Comparison of ENCODE assay signal across 25 cellular contexts in genomic region chr19:43762814-43763213, GRCh38. TPM values are rescaled to one million over a fixed set of nuclear protein-coding genes. Genes with fewer than 3 reads are reported as not detected.
DNase-seq lines count a peak whose midpoint lies in the region; ATAC-seq, FAIRE-seq and TF ChIP-seq lines count a peak whose summit lies in the region.
"Had no signal": no experiment of that assay in that cellular context is flagged by ENCODE, and none has a peak within 500 bp of the region (broad histone marks: within the 10 kb centered on the region; RNA-seq: fewer than 3 reads in every experiment).

No MANE protein-coding gene starts in this region.

- no peak for FAIRE-seq in K562 (lab: Jason Lieb, UNC)
- FAIRE-seq: H1, TTC549 had no signal

- no peak for TF ChIP-seq EP300 in K562 (IDR thresholded peaks at IDR 0.05; ENCODE audit: low read length)

- 67% methylated on average over 3 of the region's 3 CpGs for WGBS in K562 (ENCODE audit: insufficient coverage, low coverage, missing lambda C conversion rate)

- no peaks in the 10 kb centered on the region for H3K27me3 Mint-ChIP-seq in activated naive CD4-positive, alpha-beta T cell treated with anti-CD3 and anti-CD28 coated beads, Interleukin-2, amount 50 U/mL, for 24 hours
- H3K27me3 Mint-ChIP-seq in stimulated activated naive B cell treated with anti-CD40 and anti-IgM and Interleukin-4, amounts not matched to agents 10 μg/mL and 1 μg/mL and 100 μg/mL, for 72 hours = no peaks in the 10 kb centered on the region

- peaks cover 4% of the 10 kb centered on the region for H3K9me1 ChIP-seq in K562 (ENCODE audit: control insufficient read depth, insufficient read depth, low read length)

- H3K4me3 ChIP-seq in K562 = no peak overlapping the region
- H3K4me3 ChIP-seq: gastrocnemius medialis, SK-N-MC had no signal

- POLR2A ChIA-PET in RWPE1 (lab: Yijun Ruan, JAX; ENCODE audit: low non-redundant PET) (no interaction called here), K562 (lab: Yijun Ruan, JAX) (interaction anchor here (0.6 to 6.3 kb wide), 7 partner anchors 8 to 298 kb away, joined by 3 to 50 read pairs (median 4); partner anchors contain the start of gene SMG9)

- intact Hi-C loops in K562 (cut with micrococcal nuclease) = no loop called here

- H4K20me1 ChIP-seq in K562 (replicated peaks; ENCODE audit: control insufficient read depth, insufficient read depth, low read length) = no peaks in the 10 kb centered on the region

- peaks cover 65% of the 10 kb centered on the region for H3K4me1 Mint-ChIP-seq in activated naive CD4-positive, alpha-beta T cell treated with anti-CD3 and anti-CD28 coated beads, Interleukin-2, amount 50 U/mL, for 24 hours
- H3K4me1 Mint-ChIP-seq in stimulated activated naive B cell treated with anti-CD40 and anti-IgM and Interleukin-4, amounts not matched to agents 10 μg/mL and 1 μg/mL and 100 μg/mL, for 72 hours = peaks cover 68 to 88% of the 10 kb centered on the region in 2 donors

- CTCF ChIA-PET in RWPE1 (lab: Yijun Ruan, JAX) (interaction anchor here (0.5 to 1.6 kb wide), 3 partner anchors 22 to 931 kb away, joined by 3 to 11 read pairs (median 3); no protein-coding TSS in a partner anchor), K562 (lab: Yijun Ruan, JAX; ENCODE audit: low intra/inter-chr PET ratio) (no interaction called here)

- TF ChIP-seq CTCF in RWPE1 (conservative IDR thresholded peaks at IDR 0.05; ENCODE audit: low read depth) (no peak), K562 (IDR thresholded peaks at IDR 0.05 in 2 of 3, conservative IDR thresholded peaks at IDR 0.05 in 1 of 3; ENCODE audit: insufficient read depth in 2 of 3, low read depth in 1 of 3, low read length in 3 of 3) (no peak)

- H3K4me1 ChIP-seq in K562 (replicated peaks in 1 of 2; ENCODE audit: control insufficient read depth in 2 of 2, insufficient read depth in 2 of 2, low read length in 2 of 2) = peaks cover 30 to 40% of the 10 kb centered on the region in 2 experiments
- H3K4me1 ChIP-seq: gastrocnemius medialis had no signal

- H3K27me3 ChIP-seq in K562 (ENCODE audit: control insufficient read depth in 2 of 2, insufficient read depth in 2 of 2, low read length in 2 of 2) = no peaks in the 10 kb centered on the region
- H3K27me3 ChIP-seq: gastrocnemius medialis had no signal

- TF ChIP-seq POLR2A in K562 (conservative IDR thresholded peaks at IDR 0.05) = no peak

- H3K27ac ChIP-seq in RWPE1 (peak overlapping the region; percentile 95; the same call in 1 of the 2 replicates), K562 (ENCODE audit: extremely low read depth, low read depth, low read length) (no peak overlapping the region)
- H3K27ac ChIP-seq: gastrocnemius medialis, HL-60, KMS-11, SK-N-MC had no signal

- in situ Hi-C loops in K562 (cut with MboI) = no loop called here

- no peaks in the 10 kb centered on the region for H3K9me3 ChIP-seq in K562 (replicated peaks; ENCODE audit: control insufficient read depth, insufficient read depth, low read depth, low read length)
- H3K9me3 ChIP-seq: gastrocnemius medialis had no signal

- H3K27ac Mint-ChIP-seq in activated naive CD4-positive, alpha-beta T cell treated with anti-CD3 and anti-CD28 coated beads, Interleukin-2, amount 50 U/mL, for 24 hours = peak overlapping the region; percentile 76
- peak overlapping the region; percentile 20 for H3K27ac Mint-ChIP-seq in stimulated activated naive B cell treated with anti-CD40 and anti-IgM and Interleukin-4, amounts not matched to agents 10 μg/mL and 1 μg/mL and 100 μg/mL, for 72 hours

- TF ChIP-seq RAD21 in K562 (CRISPR knock-in tag; conservative IDR thresholded peaks at IDR 0.05 in 1 of 2, IDR thresholded peaks at IDR 0.05 in 1 of 2) = no peak

- peaks cover 21% of the 10 kb centered on the region; the same call in 2 of the 3 replicates for H3K36me3 ChIP-seq in K562 (ENCODE audit: control insufficient read depth, insufficient read depth, low read length)
- H3K36me3 ChIP-seq: gastrocnemius medialis had no signal

- ATAC-seq in K562 = no peak
- no peak for ATAC-seq in stimulated activated naive B cell treated with anti-CD40 and anti-IgM and Interleukin-4, amounts not matched to agents 10 μg/mL and 1 μg/mL and 100 μg/mL, for 72 hours (replicated peaks)
- ATAC-seq in GM19463 (IDR thresholded peaks at IDR 0.05; ENCODE audit: unreplicated experiment) = no peak
- no peak for ATAC-seq in GM19324 (IDR thresholded peaks at IDR 0.05; ENCODE audit: low FRiP score, unreplicated experiment)
- ATAC-seq: gastrocnemius medialis, PC-3 had no signal

- peaks cover 7% of the 10 kb centered on the region for H3K36me3 Mint-ChIP-seq in activated naive CD4-positive, alpha-beta T cell treated with anti-CD3 and anti-CD28 coated beads, Interleukin-2, amount 50 U/mL, for 24 hours
- H3K36me3 Mint-ChIP-seq in stimulated activated naive B cell treated with anti-CD40 and anti-IgM and Interleukin-4, amounts not matched to agents 10 μg/mL and 1 μg/mL and 100 μg/mL, for 72 hours = peaks cover 28 to 50% of the 10 kb centered on the region in 2 donors
- H3K36me3 Mint-ChIP-seq: brain had no signal

- H3K4me3 Mint-ChIP-seq in activated naive CD4-positive, alpha-beta T cell treated with anti-CD3 and anti-CD28 coated beads, Interleukin-2, amount 50 U/mL, for 24 hours = no peak overlapping the region
- peak overlapping the region in 1 of 2 donors; percentile 19 for H3K4me3 Mint-ChIP-seq in stimulated activated naive B cell treated with anti-CD40 and anti-IgM and Interleukin-4, amounts not matched to agents 10 μg/mL and 1 μg/mL and 100 μg/mL, for 72 hours
- H3K4me3 Mint-ChIP-seq: brain had no signal

- H3K4me2 ChIP-seq in K562 (ENCODE audit: insufficient read depth, low read length) = no peak overlapping the region
- H3K4me2 ChIP-seq: KMS-11 had no signal

- no peak for DNase-seq in activated naive CD4-positive, alpha-beta T cell (lab: John Stamatoyannopoulos, UW)
- DNase-seq in RWPE1 (ENCODE audit: low spot score) = no peak
- no peak for DNase-seq in K562 (ENCODE audit: extremely low read depth in 1 of 4, low spot score in 3 of 4)
- no peak for DNase-seq in stimulated activated naive B cell treated with anti-CD40 and anti-IgM and Interleukin-4, amounts not matched to agents 10 μg/mL and 1 μg/mL and 100 μg/mL, for 72 hours
- no peak for DNase-seq in NCI-H1436 treated with DMSO at 0.1 percent for 48 hours (lab: John Stamatoyannopoulos, UW)
- DNase-seq: activated effector memory CD4-positive, alpha-beta T cell treated with anti-CD3 and anti-CD28 coated beads, Interleukin-2, amount 50 U/mL, for 16 hours; gastrocnemius medialis; GF-D8; left cardiac atrium; midbrain; NCI-H1105 treated with DMSO at 0.1 percent for 48 hours; NCI-H774; PC-3 had no signal

- H3K9me3 Mint-ChIP-seq in activated naive CD4-positive, alpha-beta T cell treated with anti-CD3 and anti-CD28 coated beads, Interleukin-2, amount 50 U/mL, for 24 hours = no peaks in the 10 kb centered on the region
- peaks cover 0 to 4% of the 10 kb centered on the region in 2 donors for H3K9me3 Mint-ChIP-seq in stimulated activated naive B cell treated with anti-CD40 and anti-IgM and Interleukin-4, amounts not matched to agents 10 μg/mL and 1 μg/mL and 100 μg/mL, for 72 hours
- H3K9me3 Mint-ChIP-seq: brain had no signal

- H3K9ac ChIP-seq in K562 (ENCODE audit: insufficient read depth in 1 of 2, low read depth in 2 of 2, low read length in 2 of 2) = no peak overlapping the region
- H3K9ac ChIP-seq: KMS-11 had no signal

- BruUV-seq in K562 (replicated peaks; lab: Mats Ljungman, UMichigan) = no TSS peak

- H2AFZ ChIP-seq in K562 (ENCODE audit: low read depth, low read length) = no peak overlapping the region

- H3K79me2 ChIP-seq in K562 (ENCODE audit: control insufficient read depth, insufficient read depth, low read length) = no peaks in the 10 kb centered on the region; the same call in 2 of the 3 replicates

RNA-seq across cellular contexts. Expression of gene SMG9, which starts 8.1 kb away (rescaled TPM):
- 85.7 and 122 TPM in 2 replicates for total RNA-seq in K562 (2011; cell fraction: chromatin; rRNA removed; ENCODE audit: low replicate concordance)
- total RNA-seq in K562 (2011; cell fraction: nucleolus; rRNA removed) = 58.7 and 72.8 TPM in 2 replicates
- total RNA-seq in K562 (2011; cell fraction: nucleoplasm; rRNA removed) = 73.1 and 75.7 TPM in 2 replicates
- total RNA-seq in K562 (2014; rRNA removed) = 38.6 and 40.2 TPM in 2 replicates
- total RNA-seq in K562 (2014; rRNA removed; fragmentation: Illumina TruSeq; extraction: Trizol) = 17.2 and 21.8 TPM in 2 replicates
- 39.6 and 40.4 TPM in 2 replicates for total RNA-seq in K562 (2015; rRNA removed; fragmentation: Illumina TruSeq; extraction: Trizol)
- total RNA-seq in K562 (2021) = 79.7 and 86.1 TPM in 2 replicates
- polyA plus RNA-seq in K562 (2011; rRNA removed) = 17.7 and 53.5 TPM in 2 replicates
- polyA plus RNA-seq in K562 (2011; cell fraction: cytosol; rRNA removed) = 27.4 and 31.8 TPM in 2 replicates
- polyA plus RNA-seq in K562 (2011; cell fraction: nucleus; rRNA removed) = 122 and 124 TPM in 2 replicates
- 34.7 and 52.6 TPM in 2 replicates for polyA plus RNA-seq in K562 (2012)
- 53.6 and 61.0 TPM in 2 replicates for polyA plus RNA-seq in K562 (2014; fragmentation: Illumina TruSeq; extraction: Trizol)
- 1 to 10 TPM; 1.7 to 3.9 TPM for polyA plus RNA-seq in K562 (2014; fragmentation: Nextera tagmentation; extraction: Ambion mirVana)
- 46.1 and 49.1 TPM in 2 replicates for polyA plus RNA-seq in K562 (2014; rRNA removed)
- polyA minus RNA-seq in K562 (2011; rRNA and poly(A)+ RNA removed) = 14.1 and 14.6 TPM in 2 replicates
- polyA minus RNA-seq in K562 (2011; cell fraction: cytosol; rRNA and poly(A)+ RNA removed) = 23.5 and 24.0 TPM in 2 replicates
- 18.7 and 33.0 TPM in 2 replicates for polyA minus RNA-seq in K562 (2011; cell fraction: nucleus; rRNA and poly(A)+ RNA removed)

RNA-seq across cellular contexts. Expression of gene KCNN4, which starts 18.0 kb away (rescaled TPM):
- total RNA-seq in K562 (2011; cell fraction: chromatin; rRNA removed; ENCODE audit: low replicate concordance) = 29.9 and 77.4 TPM in 2 replicates
- 79.4 and 80.4 TPM in 2 replicates for total RNA-seq in K562 (2011; cell fraction: nucleolus; rRNA removed)
- total RNA-seq in K562 (2011; cell fraction: nucleoplasm; rRNA removed) = 61.0 and 61.7 TPM in 2 replicates
- total RNA-seq in K562 (2014; rRNA removed) = 31.8 and 32.1 TPM in 2 replicates
- total RNA-seq in K562 (2014; rRNA removed; fragmentation: Illumina TruSeq; extraction: Trizol) = 9.2 and 10.7 TPM in 2 replicates
- total RNA-seq in K562 (2015; rRNA removed; fragmentation: Illumina TruSeq; extraction: Trizol) = 18.6 and 19.5 TPM in 2 replicates
- 26.6 and 28.6 TPM in 2 replicates for total RNA-seq in K562 (2021)
- polyA plus RNA-seq in K562 (2011; rRNA removed) = 29.4 and 33.9 TPM in 2 replicates
- 40.2 and 61.3 TPM in 2 replicates for polyA plus RNA-seq in K562 (2011; cell fraction: cytosol; rRNA removed)
- 111 and 177 TPM in 2 replicates for polyA plus RNA-seq in K562 (2011; cell fraction: nucleus; rRNA removed)
- polyA plus RNA-seq in K562 (2012) = 16.4 and 18.7 TPM in 2 replicates
- 22.6 and 25.9 TPM in 2 replicates for polyA plus RNA-seq in K562 (2014; fragmentation: Illumina TruSeq; extraction: Trizol)
- 1 to 10 TPM in 1 of 2 experiments, under 1 TPM in 1; 0.53 to 2.0 TPM for polyA plus RNA-seq in K562 (2014; fragmentation: Nextera tagmentation; extraction: Ambion mirVana)
- 37.6 and 37.7 TPM in 2 replicates for polyA plus RNA-seq in K562 (2014; rRNA removed)
- 18.4 and 22.7 TPM in 2 replicates for polyA minus RNA-seq in K562 (2011; rRNA and poly(A)+ RNA removed)
- polyA minus RNA-seq in K562 (2011; cell fraction: cytosol; rRNA and poly(A)+ RNA removed) = 16.1 and 22.7 TPM in 2 replicates
- 26.3 and 27.8 TPM in 2 replicates for polyA minus RNA-seq in K562 (2011; cell fraction: nucleus; rRNA and poly(A)+ RNA removed)

RNA-seq across cellular contexts. Expression of gene LYPD5, which starts 39.4 kb away (rescaled TPM):
- 0.42 and 1.1 TPM in 2 replicates for total RNA-seq in K562 (2011; cell fraction: chromatin; rRNA removed; ENCODE audit: low replicate concordance)
- total RNA-seq in K562 (2011; cell fraction: nucleolus; rRNA removed) = 0.26 and 0.50 TPM in 2 replicates
- total RNA-seq in K562 (2011; cell fraction: nucleoplasm; rRNA removed) = 0.15 TPM in 1 of 2 replicates, not detected in the other
- total RNA-seq in K562 (2014; rRNA removed) = 0.20 TPM in 1 of 2 replicates, not detected in the other
- 0.13 TPM in 1 of 2 replicates, not detected in the other for total RNA-seq in K562 (2014; rRNA removed; fragmentation: Illumina TruSeq; extraction: Trizol)
- 0.19 and 0.22 TPM in 2 replicates for total RNA-seq in K562 (2015; rRNA removed; fragmentation: Illumina TruSeq; extraction: Trizol)
- total RNA-seq in K562 (2021) = 0.09 and 0.25 TPM in 2 replicates
- 0.21 and 0.26 TPM in 2 replicates for polyA plus RNA-seq in K562 (2011; rRNA removed)
- 0.16 and 0.39 TPM in 2 replicates for polyA plus RNA-seq in K562 (2011; cell fraction: cytosol; rRNA removed)
- polyA plus RNA-seq in K562 (2011; cell fraction: nucleus; rRNA removed) = 0.14 and 0.47 TPM in 2 replicates
- polyA plus RNA-seq in K562 (2012) = 0.09 and 0.25 TPM in 2 replicates
- polyA plus RNA-seq in K562 (2014; fragmentation: Illumina TruSeq; extraction: Trizol) = 0.06 and 0.24 TPM in 2 replicates
- under 1 TPM in 1 of 2 experiments, not detected in 1; 0.03 TPM for polyA plus RNA-seq in K562 (2014; fragmentation: Nextera tagmentation; extraction: Ambion mirVana)
- 0.11 TPM in 1 of 2 replicates, not detected in the other for polyA plus RNA-seq in K562 (2014; rRNA removed)
- 0.21 TPM in 2 replicates for polyA minus RNA-seq in K562 (2011; rRNA and poly(A)+ RNA removed)
- not detected in 2 replicates for polyA minus RNA-seq in K562 (2011; cell fraction: cytosol; rRNA and poly(A)+ RNA removed)
- polyA minus RNA-seq in K562 (2011; cell fraction: nucleus; rRNA and poly(A)+ RNA removed) = 0.22 and 0.54 TPM in 2 replicates
- total RNA-seq: epithelial cell of proximal tubule had no signal

RNA-seq across cellular contexts. Expression of gene IRGC, which starts 46.9 kb away (rescaled TPM):
- total RNA-seq in K562 (2011; cell fraction: chromatin; rRNA removed; ENCODE audit: low replicate concordance) = not detected in 2 replicates
- total RNA-seq in K562 (2011; cell fraction: nucleolus; rRNA removed) = not detected in 2 replicates
- total RNA-seq in K562 (2011; cell fraction: nucleoplasm; rRNA removed) = not detected in 2 replicates
- total RNA-seq in K562 (2014; rRNA removed) (not detected in 2 replicates), K562 (2014; rRNA removed; fragmentation: Illumina TruSeq; extraction: Trizol) (not detected in 2 replicates), K562 (2015; rRNA removed; fragmentation: Illumina TruSeq; extraction: Trizol) (not detected in 2 replicates), K562 (2021) (not detected in 2 replicates)
- polyA plus RNA-seq in K562 (2011; rRNA removed) (not detected in 2 replicates), K562 (2014; fragmentation: Illumina TruSeq; extraction: Trizol) (not detected in 2 replicates), K562 (2014; fragmentation: Nextera tagmentation; extraction: Ambion mirVana) (not detected), K562 (2014; rRNA removed) (not detected in 2 replicates)
- polyA plus RNA-seq in K562 (2011; cell fraction: cytosol; rRNA removed) = not detected in 2 replicates
- polyA plus RNA-seq in K562 (2011; cell fraction: nucleus; rRNA removed) = not detected in 2 replicates
- polyA plus RNA-seq in K562 (2012) = not detected in 2 replicates
- not detected in 2 replicates for polyA minus RNA-seq in K562 (2011; rRNA and poly(A)+ RNA removed)
- polyA minus RNA-seq in K562 (2011; cell fraction: cytosol; rRNA and poly(A)+ RNA removed) = not detected in 2 replicates
- polyA minus RNA-seq in K562 (2011; cell fraction: nucleus; rRNA and poly(A)+ RNA removed) = not detected in 2 replicates
- total RNA-seq: epithelial cell of proximal tubule, gastrocnemius medialis, H1, left cardiac atrium, PC-3, right cardiac atrium, subcutaneous adipose tissue had no signal
- polyA plus RNA-seq: H1, right cardiac atrium had no signal
